16 cellular contexts compared by ENCODE assay signal in genomic region chr18:79980585-79980984, GRCh38. TPM values are rescaled to one million over a fixed set of nuclear protein-coding genes. Genes with fewer than 3 reads are reported as not detected.
DNase-seq lines count a peak whose midpoint lies in the region; ATAC-seq and TF ChIP-seq lines count a peak whose summit lies in the region.
"Had no signal": no experiment of that assay in that cellular context is flagged by ENCODE, and none has a peak within 500 bp of the region (broad histone marks: within the 10 kb centered on the region; RNA-seq: fewer than 3 reads in every experiment).

No MANE protein-coding gene starts in this region.

- 0 out of 2 replicates have a peak overlapping the region, but pooled peaks have one; percentile 4 for H3K4me3 ChIP-seq in LNCaP clone FGC (ENCODE audit: low read depth, low read length)
- H3K4me3 ChIP-seq: BLaER1 treated with 17β-estradiol and CSF1 and Interleukin-3, amounts not matched to agents 10 nM and 100 nM had no signal

- no peak for TF ChIP-seq CTCF in LNCaP clone FGC (IDR thresholded peaks at IDR 0.05; ENCODE audit: control insufficient read depth, extremely low read depth, insufficient read depth)
- no peak for TF ChIP-seq CTCF in nephron progenitor cell (IDR thresholded peaks at IDR 0.05)

- H3K27ac Mint-ChIP-seq in activated naive CD8-positive, alpha-beta T cell treated with anti-CD3 and anti-CD28 coated beads for 36 hours: peak overlapping the region; percentile 35
- peak overlapping the region; percentile 70 for H3K27ac Mint-ChIP-seq in nephron progenitor cell

- no peaks in the 10 kb centered on the region for H3K9me3 Mint-ChIP-seq in activated naive CD8-positive, alpha-beta T cell treated with anti-CD3 and anti-CD28 coated beads for 36 hours
- no peaks in the 10 kb centered on the region for H3K9me3 Mint-ChIP-seq in nephron progenitor cell
- H3K9me3 Mint-ChIP-seq: CD8-positive, alpha-beta T cell had no signal

- no peak for DNase-seq in LNCaP clone FGC (ENCODE audit: low read depth)
- DNase-seq in activated naive CD8-positive, alpha-beta T cell treated with anti-CD3 and anti-CD28 coated beads for 36 hours: no peak
- no peak for DNase-seq in nephron progenitor cell
- no peak for DNase-seq in NCI-H1105 (lab: John Stamatoyannopoulos, UW)
- DNase-seq: Calu3; CD8-positive, alpha-beta T cell; GOT3; NCI-H187; NCI-H2107; NCI-H510A; NCI-H748 treated with DMSO at 0.1 percent for 48 hours; NK-92 treated with Interleukin-12 subunit alpha and Interleukin-12 subunit beta, amount 100 ng/mL, for 24 hours had no signal

- H3K4me3 Mint-ChIP-seq in activated naive CD8-positive, alpha-beta T cell treated with anti-CD3 and anti-CD28 coated beads for 36 hours: no peak overlapping the region
- H3K4me3 Mint-ChIP-seq in nephron progenitor cell: no peak overlapping the region
- H3K4me3 Mint-ChIP-seq: CD8-positive, alpha-beta T cell had no signal

- peaks cover 48% of the 10 kb centered on the region for H3K36me3 Mint-ChIP-seq in activated naive CD8-positive, alpha-beta T cell treated with anti-CD3 and anti-CD28 coated beads for 36 hours
- H3K36me3 Mint-ChIP-seq in nephron progenitor cell (ENCODE audit: low read depth): peaks cover 62% of the 10 kb centered on the region

- no peak for ATAC-seq in activated CD4-positive, CD25-positive, alpha-beta regulatory T cell treated with anti-CD3 and anti-CD28 coated beads, Interleukin-2, amount 50 U/mL, for 24 hours
- ATAC-seq: CD8-positive, alpha-beta T cell; Right ventricle myocardium inferior had no signal

- H3K27me3 Mint-ChIP-seq in activated naive CD8-positive, alpha-beta T cell treated with anti-CD3 and anti-CD28 coated beads for 36 hours: no peaks in the 10 kb centered on the region
- no peaks in the 10 kb centered on the region for H3K27me3 Mint-ChIP-seq in nephron progenitor cell (ENCODE audit: low read depth, poor library complexity)

- H3K4me1 Mint-ChIP-seq in activated naive CD8-positive, alpha-beta T cell treated with anti-CD3 and anti-CD28 coated beads for 36 hours: peaks cover 60% of the 10 kb centered on the region
- peaks cover 21% of the 10 kb centered on the region for H3K4me1 Mint-ChIP-seq in nephron progenitor cell

RNA-seq across cellular contexts. Expression of gene TXNL4A, which starts 7.8 kb away (rescaled TPM):
- total RNA-seq in activated naive CD8-positive, alpha-beta T cell treated with anti-CD3 and anti-CD28 coated beads for 36 hours: 100 to 1,000 TPM; 230 to 241 TPM

RNA-seq across cellular contexts. Expression of gene HSBP1L1, which starts 16.1 kb away (rescaled TPM):
- total RNA-seq in activated naive CD8-positive, alpha-beta T cell treated with anti-CD3 and anti-CD28 coated beads for 36 hours: 10 to 100 TPM; 11.2 to 14.5 TPM
- total RNA-seq: OCI-LY7 had no signal

RNA-seq across cellular contexts. Expression of gene SLC66A2, which starts 29.1 kb away (rescaled TPM):
- total RNA-seq in activated naive CD8-positive, alpha-beta T cell treated with anti-CD3 and anti-CD28 coated beads for 36 hours: 10 to 100 TPM; 30.0 to 30.2 TPM

RNA-seq across cellular contexts. Expression of gene RBFA, which starts 53.6 kb away (rescaled TPM):
- 10 to 100 TPM; 53.0 to 54.8 TPM for total RNA-seq in activated naive CD8-positive, alpha-beta T cell treated with anti-CD3 and anti-CD28 coated beads for 36 hours
